ENCODE assay signal across 29 cellular contexts in genomic region chr7:26880852-26881251, GRCh38.
"Had no signal": no experiment of that assay in that cellular context is flagged by ENCODE, and none has a peak within 500 bp of the region (broad histone marks: within the 10 kb centered on the region; RNA-seq: fewer than 3 reads in every experiment).

No MANE protein-coding gene starts in this region.

- H3K4me1 ChIP-seq: adrenal gland, body of pancreas, esophagus muscularis mucosa had no signal

- H3K27ac ChIP-seq: adrenal gland, body of pancreas, esophagus muscularis mucosa, WERI-Rb-1 had no signal

- H3K9me3 ChIP-seq: adrenal gland had no signal

- ATAC-seq: activated CD4-positive, CD25-positive, alpha-beta regulatory T cell treated with anti-CD3 and anti-CD28 coated beads, Interleukin-2, amount 50 U/mL, for 24 hours; activated CD8-positive, alpha-beta T cell treated with anti-CD3 and anti-CD28 coated beads, Interleukin-2, amount 10 ng/mL, durations not matched to agents 7 days and 5 days; activated naive CD8-positive, alpha-beta T cell treated with anti-CD3 and anti-CD28 coated beads, Interleukin-2, amount 50 U/mL, for 24 hours; activated T-cell treated with anti-CD3 and anti-CD28 coated beads, Interleukin-2, amount 50 U/mL, for 4 hours; activated T-helper 17 cell treated with anti-CD3 and anti-CD28 coated beads, Interleukin-2, amount 50 U/mL, for 72 hours; body of pancreas; effector memory CD8-positive, alpha-beta T cell; T-helper 17 cell had no signal

- H3K27me3 ChIP-seq: adrenal gland, esophagus muscularis mucosa had no signal

- H3K36me3 ChIP-seq: adrenal gland, esophagus muscularis mucosa, WERI-Rb-1 had no signal

- DNase-seq: activated B cell treated with CpG ODN at 0.5 μM for 24 hours; activated CD4-positive, alpha-beta memory T cell treated with anti-CD3 and anti-CD28 coated beads for 36 hours; activated CD4-positive, alpha-beta T cell treated with anti-CD3 and anti-CD28 coated beads for 48 hours; activated CD8-positive, alpha-beta T cell treated with anti-CD3 and anti-CD28 coated beads, Interleukin-2, amount 10 ng/mL, durations not matched to agents 7 days and 5 days; activated effector memory CD4-positive, alpha-beta T cell treated with Interleukin-2 at 50 U/mL for 16 hours; activated gamma-delta T cell treated with Interleukin-2 at 50 U/mL for 16 hours; activated naive CD4-positive, alpha-beta T cell treated with anti-CD3 and anti-CD28 coated beads for 36 hours; activated naive CD8-positive, alpha-beta T cell treated with anti-CD3 and anti-CD28 coated beads for 36 hours; activated naive CD8-positive, alpha-beta T cell treated with anti-CD3 and anti-CD28 coated beads, Interleukin-2, amount 50 U/mL, for 24 hours; activated T-cell treated with anti-CD3 and anti-CD28 coated beads, Interleukin-2, amount 50 U/mL, for 4 hours; adrenal gland; amygdala; aorta; body of pancreas; caudate nucleus; cortex of kidney; dermis blood vessel endothelial cell; effector CD4-positive, alpha-beta T cell; effector memory CD8-positive, alpha-beta T cell; erythroblast; foreskin fibroblast; head of caudate nucleus; hippocampal formation; T-helper 17 cell; T1000; WERI-Rb-1 had no signal

- H3K4me3 ChIP-seq: adrenal gland, body of pancreas, esophagus muscularis mucosa had no signal
